ENCODE assay signal across 9 cellular contexts in genomic region chr1:204084247-204084772, GRCh38. TPM values are rescaled to one million over a fixed set of nuclear protein-coding genes. Genes with fewer than 3 reads are reported as not detected.
DNase-seq lines count a peak whose midpoint lies in the region; ATAC-seq and TF ChIP-seq lines count a peak whose summit lies in the region.
"Had no signal": no experiment of that assay in that cellular context is flagged by ENCODE, and none has a peak within 500 bp of the region (broad histone marks: within the 10 kb centered on the region; RNA-seq: fewer than 3 reads in every experiment).

No MANE protein-coding gene starts in this region.

- H3K27me3 ChIP-seq in left lung (no peaks in the 10 kb centered on the region), transverse colon (no peaks in the 10 kb centered on the region)

- peaks cover 2% of the 10 kb centered on the region for H3K27me3 Mint-ChIP-seq in activated CD4-positive, alpha-beta T cell treated with anti-CD3 and anti-CD28 coated beads, Interleukin-2, amount 10 ng/mL, durations not matched to agents 24 days and 14 days

- H3K36me3 Mint-ChIP-seq in activated CD4-positive, alpha-beta T cell treated with anti-CD3 and anti-CD28 coated beads, Interleukin-2, amount 10 ng/mL, durations not matched to agents 24 days and 14 days (ENCODE audit: low read depth) = no peaks in the 10 kb centered on the region
- H3K36me3 Mint-ChIP-seq: stimulated activated naive B cell treated with anti-CD40 and anti-IgM and Interleukin-4, amounts not matched to agents 10 μg/mL and 1 μg/mL and 100 μg/mL, for 72 hours had no signal

- H3K4me1 ChIP-seq in left lung (peaks cover 49 to 79% of the 10 kb centered on the region in 2 donors), transverse colon (peaks cover 63 to 94% (median 78%) of the 10 kb centered on the region in 4 donors)

- ATAC-seq in left lung (peak; percentile 68), HG03045 (IDR thresholded peaks at IDR 0.05; ENCODE audit: unreplicated experiment) (no peak)
- ATAC-seq: stimulated activated naive B cell treated with anti-CD40 and anti-IgM and Interleukin-4, amounts not matched to agents 10 μg/mL and 1 μg/mL and 100 μg/mL, for 72 hours had no signal

- no peaks in the 10 kb centered on the region for H3K4me1 Mint-ChIP-seq in activated CD4-positive, alpha-beta T cell treated with anti-CD3 and anti-CD28 coated beads, Interleukin-2, amount 10 ng/mL, durations not matched to agents 24 days and 14 days
- H3K4me1 Mint-ChIP-seq: stimulated activated naive B cell treated with anti-CD40 and anti-IgM and Interleukin-4, amounts not matched to agents 10 μg/mL and 1 μg/mL and 100 μg/mL, for 72 hours had no signal

- no peak overlapping the region for H3K4me3 Mint-ChIP-seq in activated CD4-positive, alpha-beta T cell treated with anti-CD3 and anti-CD28 coated beads, Interleukin-2, amount 10 ng/mL, durations not matched to agents 24 days and 14 days
- H3K4me3 Mint-ChIP-seq: stimulated activated naive B cell treated with anti-CD40 and anti-IgM and Interleukin-4, amounts not matched to agents 10 μg/mL and 1 μg/mL and 100 μg/mL, for 72 hours had no signal

- WGBS in transverse colon (ENCODE audit: low coverage in 1 of 2), 2 donors = 60% methylated on average over 1 of the region's 4 CpGs; no CpG with 5 or more reads in 1 of the 2 donors

- intact Hi-C loops in left lung (cut with DNase I) = no loop called here
- intact Hi-C loops in transverse colon (cut with DNase I; ENCODE audit: low total_unique reads) = no loop called here
- intact Hi-C loops in activated CD4-positive, alpha-beta T cell treated with anti-CD3 and anti-CD28 coated beads, Interleukin-2, amount 10 ng/mL, durations not matched to agents 24 days and 14 days (cut with micrococcal nuclease) = no loop called here

- H3K4me3 ChIP-seq in left lung = no peak overlapping the region
- H3K4me3 ChIP-seq in transverse colon = no peak overlapping the region

- H3K36me3 ChIP-seq in left lung (no peaks in the 10 kb centered on the region), transverse colon (no peaks in the 10 kb centered on the region)

- TF ChIP-seq POLR2A in transverse colon (IDR thresholded peaks at IDR 0.05) = no peak

- TF ChIP-seq EP300 in transverse colon (IDR thresholded peaks at IDR 0.05; ENCODE audit: low read depth) = no peak

- TF ChIP-seq CTCF in left lung (IDR thresholded peaks at IDR 0.05) (no peak), transverse colon (IDR thresholded peaks at IDR 0.05) (no peak)

- no peak overlapping the region for H3K27ac Mint-ChIP-seq in activated CD4-positive, alpha-beta T cell treated with anti-CD3 and anti-CD28 coated beads, Interleukin-2, amount 10 ng/mL, durations not matched to agents 24 days and 14 days
- H3K27ac Mint-ChIP-seq: stimulated activated naive B cell treated with anti-CD40 and anti-IgM and Interleukin-4, amounts not matched to agents 10 μg/mL and 1 μg/mL and 100 μg/mL, for 72 hours had no signal

- H3K27ac ChIP-seq in left lung (peak overlapping the region; percentile 67 to 76), transverse colon (peak overlapping the region; percentile 82 to 93 (median 88))

- in situ Hi-C loops in transverse colon (cut with MboI; ENCODE audit: low pct_ligation_motif_present in 1 of 4, low pct_unique_long_range_greater_than_20kb in 1 of 4, low sequenced_read_pairs in 3 of 4) = no loop called here

- no peaks in the 10 kb centered on the region for H3K9me3 Mint-ChIP-seq in activated CD4-positive, alpha-beta T cell treated with anti-CD3 and anti-CD28 coated beads, Interleukin-2, amount 10 ng/mL, durations not matched to agents 24 days and 14 days
- H3K9me3 Mint-ChIP-seq: stimulated activated naive B cell treated with anti-CD40 and anti-IgM and Interleukin-4, amounts not matched to agents 10 μg/mL and 1 μg/mL and 100 μg/mL, for 72 hours had no signal

- DNase-seq in NCI-H146 treated with DMSO at 0.1 percent for 48 hours (lab: John Stamatoyannopoulos, UW; ENCODE audit: unreplicated experiment) (peak; percentile 97), amygdala (lab: John Stamatoyannopoulos, UW) (peak in 37 of 56 donors; percentile 8 to 75 (median 51)), left lung (peak; percentile 69 to 84), transverse colon (peak; percentile 49), HUDEP-2 (lab: John Stamatoyannopoulos, UW; ENCODE audit: unreplicated experiment in 76 of 76) (no peak)
- DNase-seq in activated CD4-positive, alpha-beta T cell treated with anti-CD3 and anti-CD28 coated beads, Interleukin-2, amount 10 ng/mL, durations not matched to agents 24 days and 14 days = no peak
- no peak for DNase-seq in activated CD4-positive, CD25-positive, alpha-beta regulatory T cell (lab: John Stamatoyannopoulos, UW)
- DNase-seq: stimulated activated naive B cell treated with anti-CD40 and anti-IgM and Interleukin-4, amounts not matched to agents 10 μg/mL and 1 μg/mL and 100 μg/mL, for 72 hours had no signal

- H3K9me3 ChIP-seq in left lung (no peaks in the 10 kb centered on the region), transverse colon (no peaks in the 10 kb centered on the region)

RNA-seq across cellular contexts. Expression of gene SOX13, which starts 11.4 kb away (rescaled TPM):
- total RNA-seq in left lung = 10 to 100 TPM; 41.7 to 45.0 TPM
- total RNA-seq in transverse colon = 10 to 100 TPM; 12.1 to 34.1 (median 33.4) TPM
- total RNA-seq in activated CD4-positive, alpha-beta T cell treated with anti-CD3 and anti-CD28 coated beads, Interleukin-2, amount 10 ng/mL, durations not matched to agents 24 days and 14 days = 0.17 TPM in 1 of 2 replicates, not detected in the other

Comparison
In these comparisons a context has a peak if more than half of its experiments do, and no peak if none do; other contexts are left out.
1. DNase-seq: peak in NCI-H146 treated with DMSO at 0.1 percent for 48 hours (single experiment), amygdala (37 of 56), left lung (2 of 2) and transverse colon (single experiment); none in activated CD4-positive, alpha-beta T cell treated with anti-CD3 and anti-CD28 coated beads, Interleukin-2, amount 10 ng/mL, durations not matched to agents 24 days and 14 days (single experiment), activated CD4-positive, CD25-positive, alpha-beta regulatory T cell (0 of 4) and HUDEP-2 (0 of 76).
2. RNA of gene SOX13, which starts 11.4 kb away (total RNA-seq): 41.7 to 45.0 TPM in left lung and 12.1 to 34.1 TPM in transverse colon; 0.17 TPM in activated CD4-positive, alpha-beta T cell treated with anti-CD3 and anti-CD28 coated beads, Interleukin-2, amount 10 ng/mL, durations not matched to agents 24 days and 14 days; every median in the first group is over 10 times any median in the second.